22 cellular contexts compared by ENCODE assay signal in genomic region chr15:21269121-21269520, GRCh38.
A peak's percentile ranks its signal among the peaks of the same experiment; 100 is the strongest.
DNase-seq lines count a peak whose midpoint lies in the region; ATAC-seq, FAIRE-seq and TF ChIP-seq lines count a peak whose summit lies in the region.
"Had no signal": no experiment of that assay in that cellular context is flagged by ENCODE, and none has a peak within 500 bp of the region (broad histone marks: within the 10 kb centered on the region; RNA-seq: fewer than 3 reads in every experiment).

No MANE protein-coding gene starts in this region.

- H3K27me3 ChIP-seq in aorta (ENCODE audit: control insufficient read depth in 1 of 2, insufficient read depth in 2 of 2, low read length in 1 of 2) (no peaks in the 10 kb centered on the region), Karpas-422 (ENCODE audit: low read length) (0 out of 2 replicates have a peak, but pooled peaks cover 3% of the 10 kb centered on the region)
- H3K27me3 ChIP-seq: BLaER1, SJSA1 had no signal

- no peak overlapping the region for H3K4me2 ChIP-seq in Karpas-422 (ENCODE audit: low read depth, low read length, poor library complexity, severe bottlenecking)
- H3K4me2 ChIP-seq: BLaER1, KMS-11 had no signal

- no peak for TF ChIP-seq POLR2A in GM12891 (IDR thresholded peaks at IDR 0.05; ENCODE audit: low read depth, low read length)

- intact Hi-C loops in left ventricle myocardium superior (cut with micrococcal nuclease) (no loop called here), cardiac septum (cut with DNase I) (no loop called here), aorta (cut with DNase I) (no loop called here)

- ATAC-seq in left ventricle myocardium superior (no peak), aorta (ENCODE audit: low FRiP score) (no peak)

- FAIRE-seq in GM12891 (lab: Jason Lieb, UNC): no peak
- FAIRE-seq: HTR-8/SVneo had no signal

- no peaks in the 10 kb centered on the region for H4K20me1 ChIP-seq in Karpas-422 (ENCODE audit: insufficient read depth, low read depth, low read length)
- H4K20me1 ChIP-seq: BLaER1 had no signal

- no peaks in the 10 kb centered on the region for H3K9me3 ChIP-seq in aorta (ENCODE audit: control insufficient read depth, low read length)
- H3K9me3 ChIP-seq in Karpas-422 (ENCODE audit: low read length): no peaks in the 10 kb centered on the region
- H3K9me3 ChIP-seq: BLaER1, SJSA1 had no signal

- peak; percentile 30 for DNase-seq in left ventricle myocardium superior
- no peak for DNase-seq in cardiac septum (ENCODE audit: low spot score)
- peak; percentile 11 for DNase-seq in dedifferentiated amniotic fluid mesenchymal stem cell (ENCODE audit: extremely low spot score)
- peak; percentile 3 for DNase-seq in kidney tubule cell (ENCODE audit: low spot score)
- DNase-seq in aorta: peak; percentile 41 to 73
- no peak for DNase-seq in OCI-M2 (lab: John Stamatoyannopoulos, UW; ENCODE audit: unreplicated experiment)
- DNase-seq in GM12891 (ENCODE audit: insufficient read length, low spot score): no peak
- DNase-seq in Karpas-422: no peak
- DNase-seq: CD4-positive, alpha-beta T cell; COR-L47; DMS79; MV-4-11; NCI-H1105 treated with DMSO at 0.1 percent for 48 hours; NCI-H2029 treated with DMSO at 0.1 percent for 48 hours; NCI-H226; NCI-H510A treated with DMSO at 0.1 percent for 48 hours; NCI-H748 treated with DMSO at 0.1 percent for 48 hours had no signal

- H3K4me3 ChIP-seq in aorta (ENCODE audit: low read length in 2 of 2) (no peak overlapping the region), Karpas-422 (ENCODE audit: low read length) (no peak overlapping the region)
- H3K4me3 ChIP-seq: BLaER1, HAP-1, SJSA1 had no signal

- 77 to 84% methylated on average over 8 of the region's 8 CpGs for WGBS in aorta, 2 donors

- H3K79me2 ChIP-seq in Karpas-422 (ENCODE audit: low read length): no peaks in the 10 kb centered on the region

- no peak overlapping the region for H3K9ac ChIP-seq in Karpas-422 (ENCODE audit: low read length)
- H3K9ac ChIP-seq: BLaER1, KMS-11 had no signal

- H3K36me3 ChIP-seq in aorta (ENCODE audit: control insufficient read depth in 1 of 2, insufficient read depth in 2 of 2, low read length in 1 of 2) (no peaks in the 10 kb centered on the region), Karpas-422 (ENCODE audit: insufficient read depth, low read length) (no peaks in the 10 kb centered on the region)
- H3K36me3 ChIP-seq: BLaER1, HAP-1, SJSA1 had no signal

- H3K9me2 ChIP-seq in Karpas-422 (replicated peaks; ENCODE audit: insufficient read depth, low read length): no peaks in the 10 kb centered on the region

- H2AFZ ChIP-seq in Karpas-422 (ENCODE audit: low read length): no peak overlapping the region

- H3K4me1 ChIP-seq in aorta (ENCODE audit: control insufficient read depth in 1 of 2, insufficient read depth in 2 of 2, low read length in 2 of 2) (no peaks in the 10 kb centered on the region), Karpas-422 (ENCODE audit: low read length) (no peaks in the 10 kb centered on the region)

- no peak overlapping the region for H3K27ac ChIP-seq in aorta (ENCODE audit: low read depth in 1 of 2, low read length in 2 of 2)
- H3K27ac ChIP-seq in Karpas-422 (ENCODE audit: low read length): no peak overlapping the region
- H3K27ac ChIP-seq: BLaER1, KMS-11, SJSA1 had no signal

TF ChIP-seq in GM12891, 5 proteins besides CTCF, POLR2A, EP300 and RAD21:
- TF ChIP-seq PAX5 (IDR thresholded peaks at IDR 0.05; ENCODE audit: insufficient read depth, low read length, severe bottlenecking) (no peak), POU2F2 (IDR thresholded peaks at IDR 0.05; ENCODE audit: low read depth, low read length) (no peak), TAF1 (IDR thresholded peaks at IDR 0.05; ENCODE audit: low read depth, low read length) (no peak), SPI1 (IDR thresholded peaks at IDR 0.05; ENCODE audit: low read depth, low read length) (no peak), POLR2AphosphoS5 (IDR thresholded peaks at IDR 0.05; ENCODE audit: low read depth, low read length) (no peak)

Comparison
In these comparisons a context has a peak if more than half of its experiments do, and no peak if none do; other contexts are left out.
1. DNase-seq: peak in left ventricle myocardium superior (single experiment), dedifferentiated amniotic fluid mesenchymal stem cell (single experiment), kidney tubule cell (single experiment) and aorta (2 of 2); none in cardiac septum (single experiment), OCI-M2 (single experiment), GM12891 (single experiment) and Karpas-422 (single experiment).